Comparison of ENCODE assay signal across 26 cellular contexts in the genomic region with DNA sequence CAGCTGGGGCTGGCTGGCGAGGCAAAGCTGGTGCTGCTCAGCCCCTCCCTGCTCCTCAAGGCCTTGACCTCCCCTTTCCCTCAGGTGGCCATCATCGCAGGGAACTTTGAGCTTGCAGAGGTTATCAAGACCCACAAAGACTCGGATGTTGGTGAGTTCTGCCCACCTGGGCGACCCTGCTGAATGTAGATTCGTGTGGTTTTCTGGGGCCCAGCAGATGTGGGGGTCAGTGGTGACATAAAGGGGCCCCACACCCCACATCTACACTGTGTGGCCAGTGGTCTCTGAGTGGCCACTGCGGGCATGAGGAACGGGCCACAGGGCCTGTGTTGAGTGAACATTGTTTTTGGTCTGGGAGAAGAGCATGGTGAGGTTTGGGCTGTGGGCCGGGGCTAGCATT. TPM values are rescaled to one million over a fixed set of nuclear protein-coding genes. Genes with fewer than 3 reads are reported as not detected.
DNase-seq lines count a peak whose midpoint lies in the region; ATAC-seq, FAIRE-seq and TF ChIP-seq lines count a peak whose summit lies in the region.
"Had no signal": no experiment of that assay in that cellular context is flagged by ENCODE, and none has a peak within 500 bp of the region (broad histone marks: within the 10 kb centered on the region; RNA-seq: fewer than 3 reads in every experiment).

No MANE protein-coding gene starts in this region.

- in situ Hi-C loops in mammary epithelial cell (cut with MboI; ENCODE audit: low sequenced_read_pairs in 2 of 2) (no loop called here), HepG2 (cut with HindIII; ENCODE audit: extremely low pct_ligation_motif_present, low pct_unique_long_range_greater_than_20kb) (no loop called here)

- TF ChIP-seq EP300 in HepG2 (IDR thresholded peaks at IDR 0.05; ENCODE audit: low read depth in 2 of 2, low read length in 2 of 2) = no peak
- TF ChIP-seq EP300 in HepG2 (CRISPR knock-in tag; IDR thresholded peaks at IDR 0.05; ENCODE audit: borderline replicate concordance) = no peak
- no peak for TF ChIP-seq EP300 in stomach (IDR thresholded peaks at IDR 0.05)

- H3K27me3 ChIP-seq in mammary epithelial cell (ENCODE audit: insufficient read depth, low read length) (no peaks in the 10 kb centered on the region), breast epithelium (no peaks in the 10 kb centered on the region), WERI-Rb-1 (ENCODE audit: insufficient read depth, low read depth, severe bottlenecking) (no peaks in the 10 kb centered on the region), HepG2 (ENCODE audit: control insufficient read depth in 1 of 2, insufficient read depth in 2 of 2, low read length in 2 of 2) (no peaks in the 10 kb centered on the region), stomach (peaks cover 0 to 33% (median 4%) of the 10 kb centered on the region in 3 donors)
- H3K27me3 ChIP-seq: adrenal gland had no signal

- H3K36me3 ChIP-seq in mammary epithelial cell (ENCODE audit: insufficient read depth, low read length) (no peaks in the 10 kb centered on the region), breast epithelium (no peaks in the 10 kb centered on the region), WERI-Rb-1 (no peaks in the 10 kb centered on the region), HepG2 (replicated peaks in 1 of 2; ENCODE audit: control insufficient read depth in 1 of 2, insufficient read depth in 2 of 2, low read length in 2 of 2) (no peaks in the 10 kb centered on the region), stomach (no peaks in the 10 kb centered on the region)
- H3K36me3 ChIP-seq: adrenal gland, BE2C, prostate gland had no signal

- H2AFZ ChIP-seq in mammary epithelial cell (ENCODE audit: low read depth, low read length) (peak overlapping the region; percentile 74), HepG2 (ENCODE audit: low read length) (no peak overlapping the region)

- H3K4me3 ChIP-seq in mammary epithelial cell (replicated peaks in 1 of 3; ENCODE audit: insufficient read depth in 1 of 3, low read depth in 2 of 3, low read length in 3 of 3) = no peak overlapping the region
- no peak overlapping the region for H3K4me3 ChIP-seq in breast epithelium
- H3K4me3 ChIP-seq in WERI-Rb-1 (ENCODE audit: low read depth, low read length) = no peak overlapping the region
- no peak overlapping the region for H3K4me3 ChIP-seq in HepG2 (replicated peaks in 1 of 3; ENCODE audit: insufficient read depth in 1 of 3, low read depth in 2 of 3, low read length in 3 of 3)
- H3K4me3 ChIP-seq in stomach = peak overlapping the region in 1 of 4 donors; percentile 9
- H3K4me3 ChIP-seq: adrenal gland, prostate gland had no signal

- WGBS in mammary epithelial cell (ENCODE audit: low coverage, missing lambda C conversion rate) = 97% methylated on average over 8 of the region's 8 CpGs
- 87% methylated on average over 7 of the region's 8 CpGs for WGBS in HepG2 (ENCODE audit: low lambda C conversion rate)
- 77 to 94% (median 81%) methylated on average over 8 of the region's 8 CpGs for WGBS in stomach, 5 donors

- DNase-seq in mammary epithelial cell (no peak), breast epithelium (ENCODE audit: low spot score in 2 of 2) (no peak), WERI-Rb-1 (peak; percentile 3), HepG2 (ENCODE audit: low spot score) (no peak), stomach (peak; percentile 19), HuH-7 (ENCODE audit: low spot score) (no peak), D721Med (ENCODE audit: insufficient read length, low spot score) (no peak)
- DNase-seq: activated CD4-positive, alpha-beta T cell treated with anti-CD3 and anti-CD28 coated beads, Interleukin-2, amount 10 ng/mL, durations not matched to agents 7 days and 5 days; DND-41; HFFc6; NCI-H1092 treated with DMSO at 0.1 percent for 48 hours; NCI-H1930; NCI-H2227 treated with DMSO at 0.1 percent for 48 hours; NCI-H82; SIG-M5 had no signal

- POLR2A ChIA-PET in HepG2 (lab: Yijun Ruan, JAX) = interaction anchor here (0.8 kb wide), 1 partner anchor 44 kb away, joined by 3 read pairs; no protein-coding TSS in a partner anchor

- H3K27ac ChIP-seq in mammary epithelial cell (ENCODE audit: insufficient read depth, low read depth, low read length) = no peak overlapping the region
- no peak overlapping the region for H3K27ac ChIP-seq in breast epithelium
- H3K27ac ChIP-seq in WERI-Rb-1 = no peak overlapping the region
- no peak overlapping the region for H3K27ac ChIP-seq in HepG2 (ENCODE audit: extremely low read length, insufficient read depth, low read length)
- H3K27ac ChIP-seq in stomach = no peak overlapping the region
- H3K27ac ChIP-seq: adrenal gland, prostate gland had no signal

- H3K9me3 ChIP-seq in mammary epithelial cell (replicated peaks; ENCODE audit: insufficient read depth, low read length) (no peaks in the 10 kb centered on the region), breast epithelium (no peaks in the 10 kb centered on the region), WERI-Rb-1 (ENCODE audit: severe bottlenecking) (no peaks in the 10 kb centered on the region), HepG2 (ENCODE audit: low read length) (no peaks in the 10 kb centered on the region), stomach (no peaks in the 10 kb centered on the region)
- H3K9me3 ChIP-seq: adrenal gland, prostate gland had no signal

- TF ChIP-seq POLR2A in breast epithelium (IDR thresholded peaks at IDR 0.05) (no peak), HepG2 (IDR thresholded peaks at IDR 0.05; ENCODE audit: insufficient read depth in 1 of 2, low read depth in 2 of 2, low read length in 2 of 2) (no peak), stomach (IDR thresholded peaks at IDR 0.05) (no peak)

- peaks cover 2% of the 10 kb centered on the region for H3K79me2 ChIP-seq in mammary epithelial cell (ENCODE audit: insufficient read depth, low read length)
- no peaks in the 10 kb centered on the region for H3K79me2 ChIP-seq in HepG2 (ENCODE audit: insufficient read depth, low read length)

- H3K9ac ChIP-seq in mammary epithelial cell (ENCODE audit: insufficient read depth, low read length) = no peak overlapping the region
- no peak overlapping the region for H3K9ac ChIP-seq in HepG2 (ENCODE audit: insufficient read depth, low read depth, low read length)

- peak overlapping the region; percentile 37 for H3K4me2 ChIP-seq in mammary epithelial cell (ENCODE audit: insufficient read depth, low read depth, low read length)
- H3K4me2 ChIP-seq in HepG2 (ENCODE audit: low read depth, low read length) = no peak overlapping the region

- peaks cover 10% of the 10 kb centered on the region for H3K4me1 ChIP-seq in mammary epithelial cell (ENCODE audit: insufficient read depth, low read length)
- H3K4me1 ChIP-seq in breast epithelium = no peaks in the 10 kb centered on the region
- H3K4me1 ChIP-seq in HepG2 (ENCODE audit: insufficient read depth, low read length) = peaks cover 16% of the 10 kb centered on the region
- H3K4me1 ChIP-seq in stomach = no peaks in the 10 kb centered on the region
- H3K4me1 ChIP-seq: adrenal gland, BE2C, prostate gland had no signal

- no peak for TF ChIP-seq RAD21 in HepG2 (CRISPR knock-in tag; IDR thresholded peaks at IDR 0.05)

- no peak for FAIRE-seq in HepG2 (lab: Jason Lieb, UNC)
- no peak for FAIRE-seq in D721Med (lab: Jason Lieb, UNC)
- FAIRE-seq: endothelial cell of umbilical vein had no signal

- dilution Hi-C loops in mammary epithelial cell (cut with HindIII; ENCODE audit: low sequenced_read_pairs) = no loop called here

- TF ChIP-seq CTCF in mammary epithelial cell (conservative IDR thresholded peaks at IDR 0.05 in 1 of 2, IDR thresholded peaks at IDR 0.05 in 1 of 2; ENCODE audit: extremely low read depth in 1 of 2, insufficient read depth in 1 of 2, low read depth in 1 of 2, low read length in 2 of 2) = no peak
- TF ChIP-seq CTCF in breast epithelium (IDR thresholded peaks at IDR 0.05) = no peak
- no peak for TF ChIP-seq CTCF in WERI-Rb-1 (IDR thresholded peaks at IDR 0.05; ENCODE audit: low read depth, low read length)
- no peak for TF ChIP-seq CTCF in HepG2 (CRISPR knock-in tag; IDR thresholded peaks at IDR 0.05)
- TF ChIP-seq CTCF in stomach (IDR thresholded peaks at IDR 0.05) = no peak
- TF ChIP-seq CTCF in D721Med (IDR thresholded peaks at IDR 0.05; ENCODE audit: insufficient read depth, missing control alignments) = no peak

- intact Hi-C loops in mammary epithelial cell (cut with micrococcal nuclease) = no loop called here
- intact Hi-C loops in breast epithelium (cut with DNase I; ENCODE audit: low total_unique reads) = no loop called here
- intact Hi-C loops in HepG2 (cut with micrococcal nuclease; ENCODE audit: unreplicated experiment) = no loop called here
- intact Hi-C loops in stomach (cut with DNase I; ENCODE audit: low total_unique reads) = no loop called here

- ATAC-seq in HepG2 (peak; percentile 23; the same call in 2 of the 3 replicates), HG02884 (IDR thresholded peaks at IDR 0.05; ENCODE audit: unreplicated experiment) (no peak)

- H4K20me1 ChIP-seq in mammary epithelial cell (ENCODE audit: insufficient read depth, low read length) (no peaks in the 10 kb centered on the region), HepG2 (ENCODE audit: insufficient read depth, low read length) (no peaks in the 10 kb centered on the region)

- CTCF ChIA-PET in mammary epithelial cell (lab: Charles Lee; ENCODE audit: low non-redundant PET) = no interaction called here
- CTCF ChIA-PET in HepG2 (lab: Yijun Ruan, JAX; ENCODE audit: low intra/inter-chr PET ratio, low total read pairs) = no interaction called here

- BruUV-seq in mammary epithelial cell (replicated peaks; lab: Mats Ljungman, UMichigan) (no TSS peak), HepG2 (replicated peaks; lab: Mats Ljungman, UMichigan) (no TSS peak)

RNA-seq across cellular contexts. Expression of a gene that starts 11.9 kb away (rescaled TPM):
- total RNA-seq in mammary epithelial cell = 10 to 100 TPM in 1 of 2 donors, 1 to 10 TPM in 1; 3.5 to 12.9 TPM
- 3.3 TPM for polyA plus RNA-seq in mammary epithelial cell
- polyA minus RNA-seq in mammary epithelial cell = 2.9 TPM
- 10 to 100 TPM in 1 of 3 donors, 1 to 10 TPM in 2; 4.8 to 28.8 (median 5.9) TPM for total RNA-seq in breast epithelium
- 1.9 and 2.9 TPM in 2 replicates for total RNA-seq in HepG2 (2016; rRNA removed; fragmentation: Illumina TruSeq; extraction: Trizol)
- 0.79 and 1.0 TPM in 2 replicates for total RNA-seq in HepG2 (2016; cell fraction: cytosol; rRNA removed; fragmentation: Illumina TruSeq; extraction: Trizol; ENCODE audit: low read depth)
- 1.7 and 2.9 TPM in 2 replicates for total RNA-seq in HepG2 (2016; cell fraction: insoluble cytoplasmic fraction; rRNA removed; fragmentation: Illumina TruSeq; extraction: Trizol)
- total RNA-seq in HepG2 (2016; cell fraction: membrane; rRNA removed; fragmentation: Illumina TruSeq; extraction: Trizol) = 2.3 TPM in 2 replicates
- 2.9 and 3.7 TPM in 2 replicates for total RNA-seq in HepG2 (2016; cell fraction: nucleus; rRNA removed; fragmentation: Illumina TruSeq; extraction: Trizol)
- polyA plus RNA-seq in HepG2 (2011; rRNA removed) = 4.6 and 6.5 TPM in 2 replicates
- polyA plus RNA-seq in HepG2 (2011; cell fraction: cytosol; rRNA removed) = 3.0 and 3.9 TPM in 2 replicates
- polyA plus RNA-seq in HepG2 (2011; cell fraction: nucleus; rRNA removed) = 25.0 and 33.1 TPM in 2 replicates
- 7.9 and 8.7 TPM in 2 replicates for polyA plus RNA-seq in HepG2 (2012)
- polyA plus RNA-seq in HepG2 (2016; cell fraction: cytosol; fragmentation: Illumina TruSeq; extraction: Trizol; ENCODE audit: low read depth) = 0.66 and 0.71 TPM in 2 replicates
- polyA plus RNA-seq in HepG2 (2016; cell fraction: insoluble cytoplasmic fraction; fragmentation: Illumina TruSeq; extraction: Trizol; ENCODE audit: low read depth) = 3.0 and 4.2 TPM in 2 replicates
- polyA plus RNA-seq in HepG2 (2016; cell fraction: membrane; fragmentation: Illumina TruSeq; extraction: Trizol; ENCODE audit: low read depth) = 1.6 and 1.9 TPM in 2 replicates
- polyA plus RNA-seq in HepG2 (2016; cell fraction: nucleus; fragmentation: Illumina TruSeq; extraction: Trizol; ENCODE audit: insufficient read depth, low read depth) = 14.0 and 17.0 TPM in 2 replicates
- 0.07 and 4.8 TPM in 2 replicates for polyA minus RNA-seq in HepG2 (2011; rRNA and poly(A)+ RNA removed; ENCODE audit: low replicate concordance)
- polyA minus RNA-seq in HepG2 (2011; cell fraction: cytosol; rRNA and poly(A)+ RNA removed) = 5.2 and 5.4 TPM in 2 replicates
- 5.8 and 5.9 TPM in 2 replicates for polyA minus RNA-seq in HepG2 (2011; cell fraction: nucleus; rRNA and poly(A)+ RNA removed)
- 10 to 100 TPM in 2 of 5 donors, 1 to 10 TPM in 3; 2.5 to 31.2 (median 7.6) TPM for total RNA-seq in stomach
- 1 to 10 TPM; 3.2 to 5.4 (median 3.4) TPM for polyA plus RNA-seq in stomach
- total RNA-seq: T-helper 1 cell treated with Interleukin-12 subunit alpha and Interleukin-12 subunit beta and Interleukin-4 antibody, amounts not matched to agents 30 ng/mL and 1 ng/mL, for 36 hours had no signal

RNA-seq across cellular contexts. Expression of a gene that starts 53.5 kb away (rescaled TPM):
- not detected for total RNA-seq in mammary epithelial cell
- polyA plus RNA-seq in mammary epithelial cell = not detected
- not detected for polyA minus RNA-seq in mammary epithelial cell
- under 1 TPM in 2 of 3 donors, not detected in 1; 0.44 to 0.80 TPM for total RNA-seq in breast epithelium
- total RNA-seq in HepG2 (2016; rRNA removed; fragmentation: Illumina TruSeq; extraction: Trizol) = not detected in 2 replicates
- not detected in 2 replicates for total RNA-seq in HepG2 (2016; cell fraction: cytosol; rRNA removed; fragmentation: Illumina TruSeq; extraction: Trizol; ENCODE audit: low read depth)
- not detected in 2 replicates for total RNA-seq in HepG2 (2016; cell fraction: insoluble cytoplasmic fraction; rRNA removed; fragmentation: Illumina TruSeq; extraction: Trizol)
- total RNA-seq in HepG2 (2016; cell fraction: membrane; rRNA removed; fragmentation: Illumina TruSeq; extraction: Trizol) = not detected in 2 replicates
- total RNA-seq in HepG2 (2016; cell fraction: nucleus; rRNA removed; fragmentation: Illumina TruSeq; extraction: Trizol) = not detected in 2 replicates
- 0.15 and 0.29 TPM in 2 replicates for polyA plus RNA-seq in HepG2 (2011; rRNA removed)
- polyA plus RNA-seq in HepG2 (2011; cell fraction: cytosol; rRNA removed) = 0.04 and 0.12 TPM in 2 replicates
- polyA plus RNA-seq in HepG2 (2011; cell fraction: nucleus; rRNA removed) = 0.51 and 0.73 TPM in 2 replicates
- 0.44 TPM in 1 of 2 replicates, not detected in the other for polyA plus RNA-seq in HepG2 (2012)
- polyA plus RNA-seq in HepG2 (2016; cell fraction: cytosol; fragmentation: Illumina TruSeq; extraction: Trizol; ENCODE audit: low read depth) = not detected in 2 replicates
- not detected in 2 replicates for polyA plus RNA-seq in HepG2 (2016; cell fraction: insoluble cytoplasmic fraction; fragmentation: Illumina TruSeq; extraction: Trizol; ENCODE audit: low read depth)
- not detected in 2 replicates for polyA plus RNA-seq in HepG2 (2016; cell fraction: membrane; fragmentation: Illumina TruSeq; extraction: Trizol; ENCODE audit: low read depth)
- not detected in 2 replicates for polyA plus RNA-seq in HepG2 (2016; cell fraction: nucleus; fragmentation: Illumina TruSeq; extraction: Trizol; ENCODE audit: insufficient read depth, low read depth)
- not detected in 2 replicates for polyA minus RNA-seq in HepG2 (2011; rRNA and poly(A)+ RNA removed; ENCODE audit: low replicate concordance)
- not detected in 2 replicates for polyA minus RNA-seq in HepG2 (2011; cell fraction: cytosol; rRNA and poly(A)+ RNA removed)
- 0.62 and 0.77 TPM in 2 replicates for polyA minus RNA-seq in HepG2 (2011; cell fraction: nucleus; rRNA and poly(A)+ RNA removed)
- total RNA-seq in stomach = under 1 TPM in 1 of 5 donors, not detected in 4; 0.37 TPM
- under 1 TPM in 2 of 3 donors, not detected in 1; 0.19 to 0.23 TPM for polyA plus RNA-seq in stomach
- total RNA-seq: A673; activated CD4-positive, alpha-beta T cell treated with anti-CD3 and anti-CD28 coated beads, Interleukin-2, amount 10 ng/mL, durations not matched to agents 7 days and 5 days; bronchial epithelial cell; HFFc6; neural crest cell; OCI-LY7; T-helper 1 cell treated with Interleukin-12 subunit alpha and Interleukin-12 subunit beta and Interleukin-4 antibody, amounts not matched to agents 30 ng/mL and 1 ng/mL, for 36 hours; urinary bladder had no signal

RNA-seq across cellular contexts. Expression of a gene that starts 56.5 kb away (rescaled TPM):
- total RNA-seq in mammary epithelial cell (10 to 100 TPM; 32.7 to 50.4 TPM), breast epithelium (10 to 100 TPM; 23.8 to 39.0 (median 36.3) TPM), HepG2 (2016; rRNA removed; fragmentation: Illumina TruSeq; extraction: Trizol) (3.8 and 9.0 TPM in 2 replicates), stomach (10 to 100 TPM in 4 of 5 donors, 1 to 10 TPM in 1; 7.7 to 88.1 (median 46.8) TPM)
- polyA plus RNA-seq in mammary epithelial cell (21.6 TPM), HepG2 (2011; rRNA removed) (11.5 and 19.0 TPM in 2 replicates), stomach (10 to 100 TPM; 27.0 to 45.7 (median 41.2) TPM)
- 18.9 TPM for polyA minus RNA-seq in mammary epithelial cell
- 1.6 and 2.0 TPM in 2 replicates for total RNA-seq in HepG2 (2016; cell fraction: cytosol; rRNA removed; fragmentation: Illumina TruSeq; extraction: Trizol; ENCODE audit: low read depth)
- total RNA-seq in HepG2 (2016; cell fraction: insoluble cytoplasmic fraction; rRNA removed; fragmentation: Illumina TruSeq; extraction: Trizol) = 3.7 and 9.9 TPM in 2 replicates
- 2.6 and 3.5 TPM in 2 replicates for total RNA-seq in HepG2 (2016; cell fraction: membrane; rRNA removed; fragmentation: Illumina TruSeq; extraction: Trizol)
- total RNA-seq in HepG2 (2016; cell fraction: nucleus; rRNA removed; fragmentation: Illumina TruSeq; extraction: Trizol) = 11.3 and 13.3 TPM in 2 replicates
- polyA plus RNA-seq in HepG2 (2011; cell fraction: cytosol; rRNA removed) = 5.2 and 7.9 TPM in 2 replicates
- 58.3 and 62.0 TPM in 2 replicates for polyA plus RNA-seq in HepG2 (2011; cell fraction: nucleus; rRNA removed)
- polyA plus RNA-seq in HepG2 (2012) = 11.0 and 15.5 TPM in 2 replicates
- polyA plus RNA-seq in HepG2 (2016; cell fraction: cytosol; fragmentation: Illumina TruSeq; extraction: Trizol; ENCODE audit: low read depth) = 2.4 and 2.9 TPM in 2 replicates
- polyA plus RNA-seq in HepG2 (2016; cell fraction: insoluble cytoplasmic fraction; fragmentation: Illumina TruSeq; extraction: Trizol; ENCODE audit: low read depth) = 4.2 and 5.5 TPM in 2 replicates
- polyA plus RNA-seq in HepG2 (2016; cell fraction: membrane; fragmentation: Illumina TruSeq; extraction: Trizol; ENCODE audit: low read depth) = 3.1 and 3.4 TPM in 2 replicates
- 25.4 and 29.9 TPM in 2 replicates for polyA plus RNA-seq in HepG2 (2016; cell fraction: nucleus; fragmentation: Illumina TruSeq; extraction: Trizol; ENCODE audit: insufficient read depth, low read depth)
- polyA minus RNA-seq in HepG2 (2011; rRNA and poly(A)+ RNA removed; ENCODE audit: low replicate concordance) = 2.0 and 19.4 TPM in 2 replicates
- polyA minus RNA-seq in HepG2 (2011; cell fraction: cytosol; rRNA and poly(A)+ RNA removed) = 6.5 and 8.6 TPM in 2 replicates
- 7.1 and 7.6 TPM in 2 replicates for polyA minus RNA-seq in HepG2 (2011; cell fraction: nucleus; rRNA and poly(A)+ RNA removed)

Comparison
In these comparisons a context has a peak if more than half of its experiments do, and no peak if none do; other contexts are left out.
1. DNase-seq: peak in WERI-Rb-1 (single experiment) and stomach (single experiment); none in mammary epithelial cell (single experiment), breast epithelium (0 of 2), HepG2 (single experiment), HuH-7 (single experiment) and D721Med (single experiment).